1 cellular context compared by ENCODE assay signal in the genomic region with DNA sequence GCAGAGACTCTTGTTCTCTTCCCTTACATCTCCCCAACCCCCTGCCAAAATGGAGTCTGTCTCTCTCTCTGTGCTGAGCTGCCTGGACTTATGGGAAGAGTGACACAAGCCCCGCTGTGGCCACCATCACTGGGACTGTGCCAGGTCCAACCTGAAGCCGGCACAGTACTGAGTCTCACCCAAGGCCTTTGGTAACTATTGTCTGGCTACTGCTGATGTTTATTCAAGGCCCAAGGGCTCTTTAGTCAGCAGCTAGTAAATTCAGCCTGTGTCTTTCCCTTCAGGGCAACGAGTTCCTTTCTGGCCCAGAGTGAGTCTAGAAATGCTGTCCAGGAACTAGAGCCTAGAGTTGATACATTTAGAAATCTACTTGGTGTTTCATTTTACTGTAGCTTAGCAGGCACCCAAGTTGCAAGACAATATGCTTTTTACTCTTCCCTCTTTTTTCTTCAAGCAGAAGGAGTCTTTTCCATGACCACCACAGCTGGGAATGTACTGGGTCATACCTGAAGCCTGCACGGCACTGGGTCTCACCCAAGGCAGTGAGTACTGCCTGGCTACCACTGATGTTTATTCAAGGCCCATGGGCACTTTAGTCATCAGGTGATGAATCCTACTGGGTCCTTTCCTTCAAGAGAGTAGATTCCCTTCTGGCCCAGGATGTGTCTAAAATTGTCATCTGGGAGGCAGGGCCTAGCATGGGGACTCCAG.
TF ChIP-seq lines count a peak whose summit lies in the region.

No MANE protein-coding gene starts in this region.

TF ChIP-seq in WTC11, 78 proteins besides CTCF, POLR2A, EP300 and RAD21 (continued from another document):
- TF ChIP-seq, protein P1, sequence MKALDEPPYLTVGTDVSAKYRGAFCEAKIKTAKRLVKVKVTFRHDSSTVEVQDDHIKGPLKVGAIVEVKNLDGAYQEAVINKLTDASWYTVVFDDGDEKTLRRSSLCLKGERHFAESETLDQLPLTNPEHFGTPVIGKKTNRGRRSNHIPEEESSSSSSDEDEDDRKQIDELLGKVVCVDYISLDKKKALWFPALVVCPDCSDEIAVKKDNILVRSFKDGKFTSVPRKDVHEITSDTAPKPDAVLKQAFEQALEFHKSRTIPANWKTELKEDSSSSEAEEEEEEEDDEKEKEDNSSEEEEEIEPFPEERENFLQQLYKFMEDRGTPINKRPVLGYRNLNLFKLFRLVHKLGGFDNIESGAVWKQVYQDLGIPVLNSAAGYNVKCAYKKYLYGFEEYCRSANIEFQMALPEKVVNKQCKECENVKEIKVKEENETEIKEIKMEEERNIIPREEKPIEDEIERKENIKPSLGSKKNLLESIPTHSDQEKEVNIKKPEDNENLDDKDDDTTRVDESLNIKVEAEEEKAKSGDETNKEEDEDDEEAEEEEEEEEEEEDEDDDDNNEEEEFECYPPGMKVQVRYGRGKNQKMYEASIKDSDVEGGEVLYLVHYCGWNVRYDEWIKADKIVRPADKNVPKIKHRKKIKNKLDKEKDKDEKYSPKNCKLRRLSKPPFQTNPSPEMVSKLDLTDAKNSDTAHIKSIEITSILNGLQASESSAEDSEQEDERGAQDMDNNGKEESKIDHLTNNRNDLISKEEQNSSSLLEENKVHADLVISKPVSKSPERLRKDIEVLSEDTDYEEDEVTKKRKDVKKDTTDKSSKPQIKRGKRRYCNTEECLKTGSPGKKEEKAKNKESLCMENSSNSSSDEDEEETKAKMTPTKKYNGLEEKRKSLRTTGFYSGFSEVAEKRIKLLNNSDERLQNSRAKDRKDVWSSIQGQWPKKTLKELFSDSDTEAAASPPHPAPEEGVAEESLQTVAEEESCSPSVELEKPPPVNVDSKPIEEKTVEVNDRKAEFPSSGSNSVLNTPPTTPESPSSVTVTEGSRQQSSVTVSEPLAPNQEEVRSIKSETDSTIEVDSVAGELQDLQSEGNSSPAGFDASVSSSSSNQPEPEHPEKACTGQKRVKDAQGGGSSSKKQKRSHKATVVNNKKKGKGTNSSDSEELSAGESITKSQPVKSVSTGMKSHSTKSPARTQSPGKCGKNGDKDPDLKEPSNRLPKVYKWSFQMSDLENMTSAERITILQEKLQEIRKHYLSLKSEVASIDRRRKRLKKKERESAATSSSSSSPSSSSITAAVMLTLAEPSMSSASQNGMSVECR (CRISPR knock-in tag; IDR thresholded peaks at IDR 0.05; ENCODE audit: borderline replicate concordance): no peak
- TF ChIP-seq FOXP1 (CRISPR knock-in tag; IDR thresholded peaks at IDR 0.05; ENCODE audit: borderline replicate concordance) (no peak), JAZF1 (CRISPR knock-in tag; IDR thresholded peaks at IDR 0.05) (no peak), ZNF219 (CRISPR knock-in tag; IDR thresholded peaks at IDR 0.05; ENCODE audit: borderline replicate concordance) (no peak)
- TF ChIP-seq, protein P2, sequence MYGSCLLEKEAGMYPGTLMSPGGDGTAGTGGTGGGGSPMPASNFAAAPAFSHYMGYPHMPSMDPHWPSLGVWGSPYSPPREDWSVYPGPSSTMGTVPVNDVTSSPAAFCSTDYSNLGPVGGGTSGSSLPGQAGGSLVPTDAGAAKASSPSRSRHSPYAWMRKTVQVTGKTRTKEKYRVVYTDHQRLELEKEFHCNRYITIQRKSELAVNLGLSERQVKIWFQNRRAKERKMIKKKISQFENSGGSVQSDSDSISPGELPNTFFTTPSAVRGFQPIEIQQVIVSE (CRISPR knock-in tag; IDR thresholded peaks at IDR 0.05; ENCODE audit: borderline replicate concordance): no peak
